In the genomic region with DNA sequence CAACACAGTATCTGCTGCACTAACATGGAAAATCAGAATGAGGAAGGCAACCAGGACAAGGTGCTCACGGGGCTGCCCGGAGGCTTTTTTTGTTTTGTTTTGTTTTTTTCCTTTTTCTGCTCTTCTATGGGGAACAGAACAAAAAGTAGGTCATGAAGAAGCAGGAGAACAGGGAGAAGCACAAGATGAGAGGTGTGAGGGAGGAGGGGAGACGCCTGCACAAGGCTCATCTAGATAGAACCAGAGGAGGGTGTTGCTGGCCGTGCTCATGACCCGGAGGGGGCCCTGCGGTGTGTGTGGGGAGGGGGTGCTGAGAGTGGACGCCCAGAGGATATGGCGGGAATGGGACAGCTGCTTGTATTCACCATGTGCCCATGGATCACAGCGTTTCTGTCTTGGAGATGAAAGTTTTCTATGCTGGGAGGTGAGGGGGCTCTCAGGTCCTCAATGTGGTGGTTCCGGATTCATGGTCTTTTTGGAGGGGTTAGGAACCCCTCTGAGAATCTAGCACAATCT, we compare ENCODE assay signal across 17 cellular contexts.
DNase-seq lines count a peak whose midpoint lies in the region; ATAC-seq and TF ChIP-seq lines count a peak whose summit lies in the region.
"Had no signal": no experiment of that assay in that cellular context is flagged by ENCODE, and none has a peak within 500 bp of the region (broad histone marks: within the 10 kb centered on the region; RNA-seq: fewer than 3 reads in every experiment).

No MANE protein-coding gene starts in this region.

- intact Hi-C loops in CD4-positive, alpha-beta T cell (cut with DNase I, micrococcal nuclease): no loop called here

- H3K36me3 ChIP-seq in GM23338 (ENCODE audit: insufficient read depth): no peaks in the 10 kb centered on the region
- H3K36me3 ChIP-seq: BE2C, gastrocnemius medialis, left lung had no signal

- peaks cover 9% of the 10 kb centered on the region for H3K27me3 ChIP-seq in GM23338 (ENCODE audit: insufficient read depth)
- peaks cover 12% of the 10 kb centered on the region for H3K27me3 ChIP-seq in CD4-positive, alpha-beta T cell (ENCODE audit: control insufficient read depth, insufficient read depth, low read length)

- H3K9me3 ChIP-seq in CD4-positive, alpha-beta T cell (ENCODE audit: control insufficient read depth, low read length): no peaks in the 10 kb centered on the region
- H3K9me3 ChIP-seq: BE2C, gastrocnemius medialis, left lung had no signal

- H3K4me3 ChIP-seq in GM23338 (peak overlapping the region; percentile 48), skeletal muscle cell (ENCODE audit: low read depth, low read length) (peak overlapping the region; percentile 32)
- H3K4me3 ChIP-seq: gastrocnemius medialis, left lung, skin epidermis had no signal

- H3K4me1 Mint-ChIP-seq in GM23338: peaks cover 44% of the 10 kb centered on the region
- H3K4me1 Mint-ChIP-seq in glutamatergic neuron (ENCODE audit: low read depth, unreplicated experiment): peaks cover 28% of the 10 kb centered on the region
- H3K4me1 Mint-ChIP-seq in CD4-positive, alpha-beta T cell (ENCODE audit: low read depth): no peaks in the 10 kb centered on the region

- no peaks in the 10 kb centered on the region for H4K20me1 ChIP-seq in GM23338 (replicated peaks; ENCODE audit: insufficient read depth)

- H3F3A ChIP-seq in GM23338 (replicated peaks; ENCODE audit: low read depth): no peaks in the 10 kb centered on the region

- H3K27me3 Mint-ChIP-seq in GM23338 (ENCODE audit: insufficient read depth, low read depth, poor library complexity) (peaks cover 22% of the 10 kb centered on the region), glutamatergic neuron (ENCODE audit: unreplicated experiment) (no peaks in the 10 kb centered on the region)
- peaks cover 52% of the 10 kb centered on the region for H3K27me3 Mint-ChIP-seq in CD4-positive, alpha-beta T cell

- no peak; the same call in 2 of the 3 replicates for ATAC-seq in GM23338
- peak; percentile 10; the same call in 2 of the 3 replicates for ATAC-seq in SK-N-SH treated with all-trans-retinoic acid at 6 μM for 48 hours
- no peak for ATAC-seq in GM18520 (IDR thresholded peaks at IDR 0.05; ENCODE audit: unreplicated experiment)
- ATAC-seq in CD4-positive, alpha-beta T cell (ENCODE audit: poor library complexity): no peak
- ATAC-seq in HG02970 (IDR thresholded peaks at IDR 0.05; ENCODE audit: low FRiP score, unreplicated experiment): no peak
- ATAC-seq: left lung had no signal

- H3K9me2 ChIP-seq in GM23338 (ENCODE audit: insufficient read depth): no peaks in the 10 kb centered on the region

- TF ChIP-seq CTCF in GM23338 (conservative IDR thresholded peaks at IDR 0.05; ENCODE audit: low read depth in 2 of 2) (no peak), glutamatergic neuron (IDR thresholded peaks at IDR 0.05; ENCODE audit: partially characterized antibody, unreplicated experiment) (no peak)
- no peak for TF ChIP-seq CTCF in CD4-positive, alpha-beta T cell (IDR thresholded peaks at IDR 0.05)

- H3K4me2 ChIP-seq in GM23338: peak overlapping the region; percentile 75

- peak overlapping the region; percentile 58; the same call in 2 of the 3 replicates for H3K4me3 Mint-ChIP-seq in GM23338
- peak overlapping the region; percentile 76 for H3K4me3 Mint-ChIP-seq in glutamatergic neuron (ENCODE audit: unreplicated experiment)
- no peak overlapping the region for H3K4me3 Mint-ChIP-seq in CD4-positive, alpha-beta T cell

- CTCF ChIA-PET in CD4-positive, alpha-beta T cell (lab: Charles Lee): no interaction called here

- no peak overlapping the region; the same call in 1 of the 2 replicates for H3K27ac ChIP-seq in GM23338 (ENCODE audit: low read depth)
- H3K27ac ChIP-seq in CD4-positive, alpha-beta T cell (ENCODE audit: low read depth, low read length): no peak overlapping the region
- H3K27ac ChIP-seq: gastrocnemius medialis, left lung, skin epidermis had no signal

- peak overlapping the region; percentile 93 for H2AFZ ChIP-seq in GM23338

- DNase-seq in GM23338 (ENCODE audit: low spot score) (no peak), glutamatergic neuron (no peak), skeletal muscle cell (ENCODE audit: low read depth) (no peak), NCI-H1694 treated with DMSO at 0.1 percent for 48 hours (lab: John Stamatoyannopoulos, UW) (no peak)
- DNase-seq in CD4-positive, alpha-beta T cell: no peak
- DNase-seq: activated naive CD4-positive, alpha-beta T cell; aorta; BE2C; cortex of kidney; gastrocnemius medialis; NCI-H187; stimulated activated CD8-positive, alpha-beta memory T cell treated with anti-CD3 and anti-CD28 coated beads, Interleukin-4, amount 100 ng/mL, for 48 hours had no signal

- POLR2A ChIA-PET in CD4-positive, alpha-beta T cell (lab: Charles Lee): no interaction called here

- H3K9me3 Mint-ChIP-seq in GM23338 (no peaks in the 10 kb centered on the region), glutamatergic neuron (ENCODE audit: unreplicated experiment) (peaks cover 13% of the 10 kb centered on the region)
- no peaks in the 10 kb centered on the region for H3K9me3 Mint-ChIP-seq in CD4-positive, alpha-beta T cell

- peaks cover 11% of the 10 kb centered on the region for H3K4me1 ChIP-seq in GM23338 (ENCODE audit: insufficient read depth)
- H3K4me1 ChIP-seq: BE2C, gastrocnemius medialis, left lung had no signal

- H3K79me2 ChIP-seq in GM23338 (replicated peaks; ENCODE audit: insufficient read depth): no peaks in the 10 kb centered on the region

- no peak overlapping the region for H3K27ac Mint-ChIP-seq in GM23338
- no peak overlapping the region for H3K27ac Mint-ChIP-seq in glutamatergic neuron (ENCODE audit: unreplicated experiment)
- no peak overlapping the region for H3K27ac Mint-ChIP-seq in CD4-positive, alpha-beta T cell

- no peaks in the 10 kb centered on the region for H3K36me3 Mint-ChIP-seq in GM23338 (ENCODE audit: low read depth)
- H3K36me3 Mint-ChIP-seq in glutamatergic neuron (ENCODE audit: unreplicated experiment): no peaks in the 10 kb centered on the region
- no peaks in the 10 kb centered on the region for H3K36me3 Mint-ChIP-seq in CD4-positive, alpha-beta T cell (ENCODE audit: low read depth)

TF ChIP-seq in GM23338, 12 proteins besides CTCF, POLR2A, EP300 and RAD21 (continues in another document):
- TF ChIP-seq, protein P1, sequence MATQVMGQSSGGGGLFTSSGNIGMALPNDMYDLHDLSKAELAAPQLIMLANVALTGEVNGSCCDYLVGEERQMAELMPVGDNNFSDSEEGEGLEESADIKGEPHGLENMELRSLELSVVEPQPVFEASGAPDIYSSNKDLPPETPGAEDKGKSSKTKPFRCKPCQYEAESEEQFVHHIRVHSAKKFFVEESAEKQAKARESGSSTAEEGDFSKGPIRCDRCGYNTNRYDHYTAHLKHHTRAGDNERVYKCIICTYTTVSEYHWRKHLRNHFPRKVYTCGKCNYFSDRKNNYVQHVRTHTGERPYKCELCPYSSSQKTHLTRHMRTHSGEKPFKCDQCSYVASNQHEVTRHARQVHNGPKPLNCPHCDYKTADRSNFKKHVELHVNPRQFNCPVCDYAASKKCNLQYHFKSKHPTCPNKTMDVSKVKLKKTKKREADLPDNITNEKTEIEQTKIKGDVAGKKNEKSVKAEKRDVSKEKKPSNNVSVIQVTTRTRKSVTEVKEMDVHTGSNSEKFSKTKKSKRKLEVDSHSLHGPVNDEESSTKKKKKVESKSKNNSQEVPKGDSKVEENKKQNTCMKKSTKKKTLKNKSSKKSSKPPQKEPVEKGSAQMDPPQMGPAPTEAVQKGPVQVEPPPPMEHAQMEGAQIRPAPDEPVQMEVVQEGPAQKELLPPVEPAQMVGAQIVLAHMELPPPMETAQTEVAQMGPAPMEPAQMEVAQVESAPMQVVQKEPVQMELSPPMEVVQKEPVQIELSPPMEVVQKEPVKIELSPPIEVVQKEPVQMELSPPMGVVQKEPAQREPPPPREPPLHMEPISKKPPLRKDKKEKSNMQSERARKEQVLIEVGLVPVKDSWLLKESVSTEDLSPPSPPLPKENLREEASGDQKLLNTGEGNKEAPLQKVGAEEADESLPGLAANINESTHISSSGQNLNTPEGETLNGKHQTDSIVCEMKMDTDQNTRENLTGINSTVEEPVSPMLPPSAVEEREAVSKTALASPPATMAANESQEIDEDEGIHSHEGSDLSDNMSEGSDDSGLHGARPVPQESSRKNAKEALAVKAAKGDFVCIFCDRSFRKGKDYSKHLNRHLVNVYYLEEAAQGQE (IDR thresholded peaks at IDR 0.05; ENCODE audit: unreplicated experiment): no peak

TF ChIP-seq in SK-N-SH treated with all-trans-retinoic acid at 6 μM for 48 hours, 23 proteins besides CTCF, POLR2A, EP300 and RAD21 (continues in another document):
- no peak for TF ChIP-seq CSDC2 (CRISPR knock-in tag; IDR thresholded peaks at IDR 0.05)
- TF ChIP-seq, protein P2, sequence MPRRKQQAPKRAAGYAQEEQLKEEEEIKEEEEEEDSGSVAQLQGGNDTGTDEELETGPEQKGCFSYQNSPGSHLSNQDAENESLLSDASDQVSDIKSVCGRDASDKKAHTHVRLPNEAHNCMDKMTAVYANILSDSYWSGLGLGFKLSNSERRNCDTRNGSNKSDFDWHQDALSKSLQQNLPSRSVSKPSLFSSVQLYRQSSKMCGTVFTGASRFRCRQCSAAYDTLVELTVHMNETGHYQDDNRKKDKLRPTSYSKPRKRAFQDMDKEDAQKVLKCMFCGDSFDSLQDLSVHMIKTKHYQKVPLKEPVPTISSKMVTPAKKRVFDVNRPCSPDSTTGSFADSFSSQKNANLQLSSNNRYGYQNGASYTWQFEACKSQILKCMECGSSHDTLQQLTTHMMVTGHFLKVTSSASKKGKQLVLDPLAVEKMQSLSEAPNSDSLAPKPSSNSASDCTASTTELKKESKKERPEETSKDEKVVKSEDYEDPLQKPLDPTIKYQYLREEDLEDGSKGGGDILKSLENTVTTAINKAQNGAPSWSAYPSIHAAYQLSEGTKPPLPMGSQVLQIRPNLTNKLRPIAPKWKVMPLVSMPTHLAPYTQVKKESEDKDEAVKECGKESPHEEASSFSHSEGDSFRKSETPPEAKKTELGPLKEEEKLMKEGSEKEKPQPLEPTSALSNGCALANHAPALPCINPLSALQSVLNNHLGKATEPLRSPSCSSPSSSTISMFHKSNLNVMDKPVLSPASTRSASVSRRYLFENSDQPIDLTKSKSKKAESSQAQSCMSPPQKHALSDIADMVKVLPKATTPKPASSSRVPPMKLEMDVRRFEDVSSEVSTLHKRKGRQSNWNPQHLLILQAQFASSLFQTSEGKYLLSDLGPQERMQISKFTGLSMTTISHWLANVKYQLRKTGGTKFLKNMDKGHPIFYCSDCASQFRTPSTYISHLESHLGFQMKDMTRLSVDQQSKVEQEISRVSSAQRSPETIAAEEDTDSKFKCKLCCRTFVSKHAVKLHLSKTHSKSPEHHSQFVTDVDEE (CRISPR knock-in tag; IDR thresholded peaks at IDR 0.05): no peak
